In the genomic region with DNA sequence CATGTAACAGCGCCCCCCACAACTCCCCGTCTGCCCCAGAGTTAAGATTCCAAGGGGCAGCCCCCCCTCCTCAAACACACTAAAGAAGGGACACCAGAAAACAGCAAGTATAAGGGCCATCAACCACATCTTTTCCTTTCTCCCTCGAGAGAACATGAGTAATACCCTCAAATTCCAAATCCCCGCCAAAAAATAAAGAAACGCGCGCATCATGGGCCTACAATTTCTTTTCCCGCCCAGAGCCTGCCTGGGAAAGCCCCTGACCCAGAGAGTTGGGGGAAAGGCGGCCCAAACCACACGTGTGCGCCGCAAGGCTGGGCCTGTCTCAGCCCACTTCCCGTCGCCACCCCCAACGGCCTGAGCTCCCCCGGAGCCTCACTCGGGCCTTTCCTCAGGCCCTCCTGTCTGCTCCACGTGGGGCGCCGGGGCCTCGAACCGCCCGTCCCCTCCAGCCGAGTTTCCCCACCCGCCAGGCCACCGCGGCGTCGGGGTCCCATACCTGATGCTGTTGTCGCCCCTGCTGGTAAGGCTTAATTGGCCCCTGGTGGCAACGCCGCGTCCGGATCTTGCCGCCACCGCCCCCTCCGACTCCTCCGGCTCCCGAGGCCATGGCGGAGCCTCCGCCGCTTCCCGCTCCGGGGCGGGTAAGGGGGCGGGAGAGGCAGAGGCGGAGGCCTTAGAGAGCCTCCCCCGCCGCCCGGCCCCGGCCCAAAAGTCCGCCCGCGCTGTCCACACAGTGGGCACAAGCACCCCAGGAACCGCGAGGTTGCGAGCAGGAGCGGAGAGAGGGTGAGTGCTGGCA, we compare ENCODE assay signal across 8 cellular contexts. TPM values are rescaled to one million over a fixed set of nuclear protein-coding genes. Genes with fewer than 3 reads are reported as not detected.
DNase-seq lines count a peak whose midpoint lies in the region; ATAC-seq and TF ChIP-seq lines count a peak whose summit lies in the region.

No MANE protein-coding gene starts in this region.

- H3K27me3 ChIP-seq in ectodermal cell (ENCODE audit: control insufficient read depth, insufficient read depth, low read length, poor library complexity, severe bottlenecking): no peaks in the 10 kb centered on the region
- no peaks in the 10 kb centered on the region for H3K27me3 ChIP-seq in mesendoderm (ENCODE audit: insufficient read depth, low read length, poor library complexity)

- H3K27ac ChIP-seq in ectodermal cell (ENCODE audit: insufficient read depth, low read depth, low read length, poor library complexity, severe bottlenecking): peak overlapping the region; percentile 99
- peak overlapping the region; percentile 92 for H3K27ac ChIP-seq in mesendoderm (ENCODE audit: low read depth, low read length)

- no peaks in the 10 kb centered on the region for H3K9me3 ChIP-seq in ectodermal cell (ENCODE audit: control insufficient read depth, low read length)

- CTCF ChIA-PET in AG04449 (lab: Yijun Ruan, JAX): no interaction called here

- H4K8ac ChIP-seq in mesendoderm (ENCODE audit: low read depth, low read length): no peak overlapping the region

- peak; percentile 42 for ATAC-seq in GM18520 (IDR thresholded peaks at IDR 0.05; ENCODE audit: unreplicated experiment)
- peak; percentile 68 for ATAC-seq in HG03045 (IDR thresholded peaks at IDR 0.05; ENCODE audit: unreplicated experiment)

- WGBS in ectodermal cell, 2 experiments: 0% methylated on average over 58 of the region's 58 CpGs
- no CpG with 5 or more reads among the region's 58 CpGs for WGBS in mesendoderm (ENCODE audit: extremely low coverage, insufficient coverage, low lambda C conversion rate)

- DNase-seq in AG04449 (ENCODE audit: low read depth, low spot score) (no peak), NCI-H345 treated with DMSO at 0.1 percent for 48 hours (lab: John Stamatoyannopoulos, UW; ENCODE audit: unreplicated experiment) (peak; percentile 29), mesendoderm (peak; percentile 81)
- DNase-seq in activated CD4-positive, alpha-beta T cell treated with anti-CD3 and anti-CD28 coated beads, Interleukin-2, amount 50 U/mL, for 4 hours: peak; percentile 79 to 85
- DNase-seq in stimulated activated CD8-positive, alpha-beta memory T cell treated with anti-CD3 and anti-CD28 coated beads, Interleukin-2, amount 100 ng/mL, for 48 hours (ENCODE audit: low read depth in 2 of 2): peak; percentile 82 to 83

- H3K4ac ChIP-seq in mesendoderm (ENCODE audit: low read depth, low read length): peak overlapping the region; percentile 90

- peaks cover 48% of the 10 kb centered on the region for H3K79me2 ChIP-seq in mesendoderm (ENCODE audit: control insufficient read depth, insufficient read depth, low read length)

- no peak overlapping the region for H2BK15ac ChIP-seq in mesendoderm (replicated peaks; ENCODE audit: low read depth)

- H3K79me1 ChIP-seq in mesendoderm (ENCODE audit: low read length): no peaks in the 10 kb centered on the region

- H3K18ac ChIP-seq in mesendoderm (ENCODE audit: low read length): peak overlapping the region; percentile 41

- peak overlapping the region; percentile 86 for H3K4me3 ChIP-seq in AG04449 (ENCODE audit: low read depth, low read length)
- H3K4me3 ChIP-seq in ectodermal cell (ENCODE audit: insufficient read depth, low read depth, low read length): peak overlapping the region; percentile 92
- peak overlapping the region; percentile 81 for H3K4me3 ChIP-seq in mesendoderm (ENCODE audit: low read length)

- no peak overlapping the region for H2BK5ac ChIP-seq in mesendoderm (ENCODE audit: low read length)

- H3K23ac ChIP-seq in mesendoderm (ENCODE audit: low read length): no peak overlapping the region

- H3K56ac ChIP-seq in mesendoderm (ENCODE audit: low read length): peak overlapping the region; percentile 96

- peak overlapping the region; percentile 96 for H3K9ac ChIP-seq in mesendoderm (ENCODE audit: low read length)

- POLR2A ChIA-PET in AG04449 (lab: Yijun Ruan, JAX): interaction anchor here (0.7 to 1.3 kb wide), 2 partner anchors 9 to 34 kb away, joined by 3 to 4 read pairs; no protein-coding TSS in a partner anchor

- H3K4me2 ChIP-seq in mesendoderm (ENCODE audit: low read length): peak overlapping the region; percentile 21

- peak; percentile 2 for TF ChIP-seq CTCF in AG04449 (IDR thresholded peaks at IDR 0.05; ENCODE audit: insufficient read depth, low read length, missing control alignments)

- H3K36me3 ChIP-seq in ectodermal cell (ENCODE audit: control insufficient read depth, insufficient read depth, low read length) (no peaks in the 10 kb centered on the region), mesendoderm (ENCODE audit: control insufficient read depth, insufficient read depth, low read length) (no peaks in the 10 kb centered on the region)

- no peak overlapping the region for H2BK120ac ChIP-seq in mesendoderm (ENCODE audit: low read depth, low read length)

- no peak overlapping the region for H4K5ac ChIP-seq in mesendoderm (ENCODE audit: low read length)

- no peak overlapping the region for H2AK5ac ChIP-seq in mesendoderm (ENCODE audit: low read length)

- no peaks in the 10 kb centered on the region for H3K4me1 ChIP-seq in ectodermal cell (ENCODE audit: control insufficient read depth, insufficient read depth, low read length)
- H3K4me1 ChIP-seq in mesendoderm (ENCODE audit: control insufficient read depth, low read depth, low read length): peaks cover 2% of the 10 kb centered on the region

RNA-seq across cellular contexts. Expression of gene NUP153, which starts 0.7 kb away (rescaled TPM):
- polyA plus RNA-seq in ectodermal cell (2013, experiment 1 of 4): 74.8 TPM
- polyA plus RNA-seq in ectodermal cell (2013, experiment 2 of 4): 81.3 TPM
- 53.9 TPM for polyA plus RNA-seq in ectodermal cell (2013, experiment 3 of 4)
- 60.4 TPM for polyA plus RNA-seq in ectodermal cell (2013, experiment 4 of 4)
- 55.3 TPM for polyA plus RNA-seq in mesendoderm (2013, experiment 1 of 2)
- 55.8 TPM for polyA plus RNA-seq in mesendoderm (2013, experiment 2 of 2)
